21 cellular contexts compared by ENCODE assay signal in the genomic region with DNA sequence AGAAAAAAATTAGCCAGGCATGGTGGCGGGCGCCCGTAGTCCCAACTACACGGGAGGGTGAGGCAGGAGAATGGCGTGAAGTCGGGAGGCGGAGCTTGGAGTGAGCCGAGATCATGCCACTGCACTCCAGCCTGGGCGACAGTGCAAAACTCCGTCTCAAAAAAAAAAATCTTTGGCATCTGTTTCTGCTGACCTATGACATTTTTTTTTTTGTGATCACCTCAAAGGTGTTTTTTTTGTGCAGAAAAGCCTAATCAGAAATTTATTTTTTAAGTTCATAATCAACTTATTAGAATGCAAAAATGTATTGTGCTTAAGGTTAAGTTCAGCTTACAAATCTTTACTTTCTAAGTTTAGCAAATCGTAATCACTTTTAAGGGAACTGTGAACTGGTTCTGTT.
"Had no signal": no experiment of that assay in that cellular context is flagged by ENCODE, and none has a peak within 500 bp of the region (broad histone marks: within the 10 kb centered on the region; RNA-seq: fewer than 3 reads in every experiment).

No MANE protein-coding gene starts in this region.

- H3K9me3 ChIP-seq: heart left ventricle, sigmoid colon, stomach, thoracic aorta, transverse colon had no signal

- H3K27ac ChIP-seq: coronary artery, heart left ventricle, sigmoid colon, skin epidermis, stomach, thoracic aorta, transverse colon had no signal

- H3K27me3 ChIP-seq: heart left ventricle, sigmoid colon, stomach, transverse colon had no signal

- H3K27ac Mint-ChIP-seq: endodermal cell had no signal

- ATAC-seq: esophagus mucosa; heart left ventricle; left lobe of liver; naive thymus-derived CD4-positive, alpha-beta T cell had no signal

- H3K27me3 Mint-ChIP-seq: naive thymus-derived CD4-positive, alpha-beta T cell had no signal

- DNase-seq: effector CD4-positive, alpha-beta T cell; endodermal cell; heart left ventricle; hippocampal formation; kidney glomerular epithelial cell; mammary epithelial cell; naive thymus-derived CD4-positive, alpha-beta T cell; posterior cingulate gyrus; sigmoid colon; stimulated activated CD4-positive, alpha-beta T cell treated with anti-CD3 and anti-CD28 coated beads, Interleukin-2, amount 100 ng/mL, for 24 hours; stimulated activated CD4-positive, alpha-beta T cell treated with anti-CD3 and anti-CD28 coated beads, Interleukin-4, amount 100 ng/mL, for 4 hours; stimulated activated naive CD4-positive, alpha-beta T cell; stomach; substantia nigra; transverse colon had no signal

- H3K4me3 Mint-ChIP-seq: endodermal cell; naive thymus-derived CD4-positive, alpha-beta T cell; neural crest cell had no signal

- H3K4me1 ChIP-seq: heart left ventricle, sigmoid colon, transverse colon had no signal

- H3K9me3 Mint-ChIP-seq: endodermal cell, neural crest cell had no signal

- H3K4me3 ChIP-seq: coronary artery, heart left ventricle, sigmoid colon, skin epidermis, stomach, thoracic aorta, transverse colon had no signal
